In genomic region chr19:18322759-18323460, GRCh38 we compare ENCODE assay signal across 7 cellular contexts. TPM values are rescaled to one million over a fixed set of nuclear protein-coding genes. Genes with fewer than 3 reads are reported as not detected.
DNase-seq lines count a peak whose midpoint lies in the region; ATAC-seq and TF ChIP-seq lines count a peak whose summit lies in the region.

TSS of gene LSM4 (minus strand) at chr19:18323076. CDS start at chr19:18323020, 56 bp downstream.

- ATAC-seq in GM18508 (IDR thresholded peaks at IDR 0.05; ENCODE audit: insufficient read depth, unreplicated experiment) = peak; percentile 75
- peak; percentile 85 for ATAC-seq in HG03025 (IDR thresholded peaks at IDR 0.05; ENCODE audit: low FRiP score, unreplicated experiment)

- DNase-seq in NCI-H2029 treated with DMSO at 0.1 percent for 48 hours (lab: John Stamatoyannopoulos, UW) (peak; percentile 90), T-helper 9 cell (peak; percentile 98), astrocyte of the cerebellum (ENCODE audit: low read depth) (peak; percentile 92), hepatic stellate cell (ENCODE audit: low spot score) (peak; percentile 99), renal cortical epithelial cell (ENCODE audit: low read depth) (peak; percentile 91)

- TF ChIP-seq CTCF in astrocyte of the cerebellum (IDR thresholded peaks at IDR 0.05; ENCODE audit: low read depth, low read length, missing control alignments) = peak; percentile 35

- in situ Hi-C loops in astrocyte of the cerebellum (cut with HindIII; ENCODE audit: low sequenced_read_pairs) = no loop called here

- peak within 1 kb of the TSS; percentile 75 for H3K4me3 ChIP-seq in astrocyte of the cerebellum (ENCODE audit: low read depth, low read length)

RNA-seq across cellular contexts. Expression of gene LSM4, which starts in this region (rescaled TPM):
- 115 and 223 TPM in 2 replicates for total RNA-seq in renal cortical epithelial cell

Comparison
In these comparisons a context has a peak if more than half of its experiments do, and no peak if none do; other contexts are left out.
1. Peak in every context shown above with its lines: DNase-seq, ATAC-seq and H3K4me3 ChIP-seq.